16 cellular contexts compared by ENCODE assay signal in genomic region chr2:205366336-205367060, GRCh38.
A peak's percentile ranks its signal among the peaks of the same experiment; 100 is the strongest.
DNase-seq lines count a peak whose midpoint lies in the region; ATAC-seq and TF ChIP-seq lines count a peak whose summit lies in the region.
"Had no signal": no experiment of that assay in that cellular context is flagged by ENCODE, and none has a peak within 500 bp of the region (broad histone marks: within the 10 kb centered on the region; RNA-seq: fewer than 3 reads in every experiment).

No MANE protein-coding gene starts in this region.

- CTCF ChIA-PET in MCF 10A (lab: Yijun Ruan, JAX): interaction anchor here (0.5 to 0.8 kb wide), 6 partner anchors 22 to 1838 kb away, joined by 3 to 5 read pairs (median 4); no protein-coding TSS in a partner anchor
- CTCF ChIA-PET in WTC11 (lab: Charles Lee): no interaction called here

- TF ChIP-seq POLR2A in breast epithelium (IDR thresholded peaks at IDR 0.05): no peak
- no peak for TF ChIP-seq POLR2A in tibial nerve (IDR thresholded peaks at IDR 0.05)
- TF ChIP-seq POLR2A in gastrocnemius medialis (IDR thresholded peaks at IDR 0.05): no peak

- no TSS peak for BruUV-seq in MCF 10A (replicated peaks; lab: Mats Ljungman, UMichigan)

- TF ChIP-seq EP300 in tibial nerve (IDR thresholded peaks at IDR 0.05): no peak

- ATAC-seq in WTC11 (no peak), gastrocnemius medialis (no peak)

- H3K4me3 Mint-ChIP-seq in MCF 10A (ENCODE audit: unreplicated experiment) (no peak overlapping the region), WTC11 (no peak overlapping the region), type B pancreatic cell (no peak overlapping the region)

- H3K27ac ChIP-seq in breast epithelium (no peak overlapping the region), tibial nerve (no peak overlapping the region), gastrocnemius medialis (no peak overlapping the region)
- H3K27ac ChIP-seq: BLaER1 treated with 17β-estradiol and CSF1 and Interleukin-3, amounts not matched to agents 10 nM and 100 nM; Peyer's patch had no signal

- no peaks in the 10 kb centered on the region for H3K4me1 ChIP-seq in breast epithelium
- peaks cover 0 to 3% (median 0%) of the 10 kb centered on the region in 4 donors for H3K4me1 ChIP-seq in tibial nerve
- H3K4me1 ChIP-seq in gastrocnemius medialis: no peaks in the 10 kb centered on the region
- H3K4me1 ChIP-seq: BLaER1 treated with 17β-estradiol and CSF1 and Interleukin-3, amounts not matched to agents 10 nM and 100 nM had no signal

- no peaks in the 10 kb centered on the region for H3K9me3 ChIP-seq in breast epithelium
- no peaks in the 10 kb centered on the region for H3K9me3 ChIP-seq in tibial nerve
- H3K9me3 ChIP-seq in gastrocnemius medialis: no peaks in the 10 kb centered on the region
- H3K9me3 ChIP-seq: BLaER1 treated with 17β-estradiol and CSF1 and Interleukin-3, amounts not matched to agents 10 nM and 100 nM; HAP-1; Peyer's patch had no signal

- H3K4me3 ChIP-seq in breast epithelium: no peak overlapping the region
- no peak overlapping the region for H3K4me3 ChIP-seq in tibial nerve
- H3K4me3 ChIP-seq in gastrocnemius medialis: no peak overlapping the region
- H3K4me3 ChIP-seq: BLaER1 treated with 17β-estradiol and CSF1 and Interleukin-3, amounts not matched to agents 10 nM and 100 nM; HAP-1; Peyer's patch had no signal

- intact Hi-C loops in MCF 10A (cut with micrococcal nuclease) (no loop called here), breast epithelium (cut with DNase I; ENCODE audit: low total_unique reads) (no loop called here), gastrocnemius medialis (cut with DNase I; ENCODE audit: low total_unique reads) (no loop called here)

- POLR2A ChIA-PET in MCF 10A (lab: Yijun Ruan, JAX): no interaction called here
- POLR2A ChIA-PET in WTC11 (lab: Charles Lee): no interaction called here

- H3K27me3 Mint-ChIP-seq in MCF 10A (ENCODE audit: insufficient read depth, unreplicated experiment) (no peaks in the 10 kb centered on the region), WTC11 (ENCODE audit: low read depth) (no peaks in the 10 kb centered on the region), type B pancreatic cell (no peaks in the 10 kb centered on the region)

- TF ChIP-seq CTCF in MCF 10A (IDR thresholded peaks at IDR 0.05; ENCODE audit: unreplicated experiment): no peak
- TF ChIP-seq CTCF in breast epithelium (IDR thresholded peaks at IDR 0.05): no peak
- no peak for TF ChIP-seq CTCF in WTC11 (IDR thresholded peaks at IDR 0.05)
- TF ChIP-seq CTCF in type B pancreatic cell (conservative IDR thresholded peaks at IDR 0.05): no peak
- no peak for TF ChIP-seq CTCF in tibial nerve (IDR thresholded peaks at IDR 0.05)
- no peak for TF ChIP-seq CTCF in gastrocnemius medialis (IDR thresholded peaks at IDR 0.05 in 4 of 5, conservative IDR thresholded peaks at IDR 0.05 in 1 of 5)

- in situ Hi-C loops in gastrocnemius medialis (cut with MboI; ENCODE audit: low sequenced_read_pairs in 4 of 4): no loop called here

- H3K27me3 ChIP-seq in breast epithelium (no peaks in the 10 kb centered on the region), tibial nerve (no peaks in the 10 kb centered on the region), gastrocnemius medialis (no peaks in the 10 kb centered on the region)
- H3K27me3 ChIP-seq: BLaER1 treated with 17β-estradiol and CSF1 and Interleukin-3, amounts not matched to agents 10 nM and 100 nM; Peyer's patch had no signal

- 83 to 84% methylated on average over 6 of the region's 6 CpGs for WGBS in tibial nerve, 2 donors

- no peaks in the 10 kb centered on the region for H3K36me3 ChIP-seq in breast epithelium
- no peaks in the 10 kb centered on the region for H3K36me3 ChIP-seq in tibial nerve
- H3K36me3 ChIP-seq in gastrocnemius medialis: no peaks in the 10 kb centered on the region
- H3K36me3 ChIP-seq: BLaER1 treated with 17β-estradiol and CSF1 and Interleukin-3, amounts not matched to agents 10 nM and 100 nM; HAP-1; Peyer's patch had no signal

- H3K27ac Mint-ChIP-seq in MCF 10A (ENCODE audit: low read depth, unreplicated experiment) (no peak overlapping the region), WTC11 (peak overlapping the region; percentile 52; the same call in 1 of the 2 replicates), type B pancreatic cell (no peak overlapping the region)

- H3K36me3 Mint-ChIP-seq in MCF 10A (ENCODE audit: insufficient read depth, unreplicated experiment) (no peaks in the 10 kb centered on the region), WTC11 (no peaks in the 10 kb centered on the region), type B pancreatic cell (peaks cover 1% of the 10 kb centered on the region)

- peaks cover 4% of the 10 kb centered on the region for H3K4me1 Mint-ChIP-seq in MCF 10A (ENCODE audit: insufficient read depth, unreplicated experiment)
- H3K4me1 Mint-ChIP-seq in WTC11: peaks cover 24% of the 10 kb centered on the region
- peaks cover 30% of the 10 kb centered on the region for H3K4me1 Mint-ChIP-seq in type B pancreatic cell (ENCODE audit: unreplicated experiment)

- DNase-seq in MCF 10A (ENCODE audit: unreplicated experiment) (peak; percentile 29), breast epithelium (ENCODE audit: low spot score in 2 of 2) (no peak), WTC11 (ENCODE audit: low spot score) (no peak), islet precursor cell (peak; percentile 85), type B pancreatic cell (ENCODE audit: extremely low spot score, unreplicated experiment) (no peak), tibial nerve (ENCODE audit: low spot score in 2 of 2) (no peak), gastrocnemius medialis (no peak), superior temporal gyrus (ENCODE audit: extremely low spot score) (no peak)
- DNase-seq: EL, NCI-H1048, NCI-H146, NCI-H2081 treated with DMSO at 0.1 percent for 48 hours, NCI-H748 treated with DMSO at 0.1 percent for 48 hours, Peyer's patch had no signal

- H3K9me3 Mint-ChIP-seq in MCF 10A (ENCODE audit: unreplicated experiment) (no peaks in the 10 kb centered on the region), WTC11 (no peaks in the 10 kb centered on the region), type B pancreatic cell (peaks cover 10% of the 10 kb centered on the region)

TF ChIP-seq in WTC11, 78 proteins besides CTCF, POLR2A, EP300 and RAD21:
- TF ChIP-seq ZNF281 (CRISPR knock-in tag; IDR thresholded peaks at IDR 0.05) (no peak), RORB (CRISPR knock-in tag; IDR thresholded peaks at IDR 0.05) (no peak)

Comparison
In these comparisons a context has a peak if more than half of its experiments do, and no peak if none do; other contexts are left out.
1. DNase-seq: peak in MCF 10A (single experiment) and islet precursor cell (single experiment); none in breast epithelium (0 of 2), WTC11 (single experiment), type B pancreatic cell (single experiment), tibial nerve (0 of 2), gastrocnemius medialis (0 of 2) and superior temporal gyrus (single experiment).